In genomic region chr20:44733341-44734069, GRCh38 we compare ENCODE assay signal across 1 cellular context.
TF ChIP-seq lines count a peak whose summit lies in the region.

No MANE protein-coding gene starts in this region.

TF ChIP-seq in HepG2, 621 proteins besides CTCF, POLR2A, EP300 and RAD21 (continued from another document and continues in another):
- TF ChIP-seq E2F2 (CRISPR knock-in tag; IDR thresholded peaks at IDR 0.05; ENCODE audit: borderline replicate concordance) (no peak), NR3C1 (CRISPR knock-in tag; IDR thresholded peaks at IDR 0.05) (no peak), ZBTB40 (IDR thresholded peaks at IDR 0.05) (no peak), ZBTB40 (CRISPR knock-in tag; IDR thresholded peaks at IDR 0.05) (no peak), ZKSCAN8 (CRISPR knock-in tag; IDR thresholded peaks at IDR 0.05; ENCODE audit: borderline replicate concordance) (no peak), ZNF670 (CRISPR knock-in tag; IDR thresholded peaks at IDR 0.05; ENCODE audit: borderline replicate concordance) (no peak), POGZ (CRISPR knock-in tag; IDR thresholded peaks at IDR 0.05) (no peak), XRCC5 (optimal IDR thresholded peaks at IDR 0.05; ENCODE audit: low read length) (peak; percentile 85), ZNF280B (CRISPR knock-in tag; IDR thresholded peaks at IDR 0.05; ENCODE audit: borderline replicate concordance) (0 out of 2 replicates have a peak, but pooled peaks have one; percentile 41), ZNF225 (CRISPR knock-in tag; IDR thresholded peaks at IDR 0.05) (no peak), ETV6 (CRISPR knock-in tag; conservative IDR thresholded peaks at IDR 0.05) (no peak), SALL2 (CRISPR knock-in tag; IDR thresholded peaks at IDR 0.05) (no peak), GZF1 (CRISPR knock-in tag; IDR thresholded peaks at IDR 0.05) (no peak), ZNF724P (CRISPR knock-in tag; IDR thresholded peaks at IDR 0.05; ENCODE audit: borderline replicate concordance) (no peak), ZNF563 (CRISPR knock-in tag; IDR thresholded peaks at IDR 0.05) (no peak), RNF2 (conservative IDR thresholded peaks at IDR 0.05; ENCODE audit: low read depth) (no peak), ZFAT (CRISPR knock-in tag; conservative IDR thresholded peaks at IDR 0.05) (no peak), SIN3A (IDR thresholded peaks at IDR 0.05; ENCODE audit: borderline replicate concordance, low read depth, low read length) (no peak), ZNF788 (CRISPR knock-in tag; IDR thresholded peaks at IDR 0.05; ENCODE audit: borderline replicate concordance) (0 out of 2 replicates have a peak, but pooled peaks have one; percentile 27), STAT5B (CRISPR knock-in tag; IDR thresholded peaks at IDR 0.05) (no peak), SP140L (CRISPR knock-in tag; IDR thresholded peaks at IDR 0.05; ENCODE audit: borderline replicate concordance) (no peak), ATAD3A (CRISPR knock-in tag; IDR thresholded peaks at IDR 0.05) (no peak), RORA (CRISPR knock-in tag; IDR thresholded peaks at IDR 0.05) (no peak), ZNF329 (CRISPR knock-in tag; IDR thresholded peaks at IDR 0.05; ENCODE audit: low read depth) (no peak), NPAS2 (CRISPR knock-in tag; IDR thresholded peaks at IDR 0.05; ENCODE audit: borderline replicate concordance) (no peak), CEBPB (IDR thresholded peaks at IDR 0.05; ENCODE audit: borderline replicate concordance, low read depth, low read length) (no peak), KLF15 (CRISPR knock-in tag; IDR thresholded peaks at IDR 0.05; ENCODE audit: borderline replicate concordance) (no peak), ZSCAN25 (CRISPR knock-in tag; IDR thresholded peaks at IDR 0.05) (no peak), ZNF646 (CRISPR knock-in tag; IDR thresholded peaks at IDR 0.05) (no peak), FOXC1 (CRISPR knock-in tag; IDR thresholded peaks at IDR 0.05; ENCODE audit: borderline replicate concordance) (no peak), PAWR (CRISPR knock-in tag; IDR thresholded peaks at IDR 0.05; ENCODE audit: borderline replicate concordance) (no peak)
- TF ChIP-seq, protein P1, sequence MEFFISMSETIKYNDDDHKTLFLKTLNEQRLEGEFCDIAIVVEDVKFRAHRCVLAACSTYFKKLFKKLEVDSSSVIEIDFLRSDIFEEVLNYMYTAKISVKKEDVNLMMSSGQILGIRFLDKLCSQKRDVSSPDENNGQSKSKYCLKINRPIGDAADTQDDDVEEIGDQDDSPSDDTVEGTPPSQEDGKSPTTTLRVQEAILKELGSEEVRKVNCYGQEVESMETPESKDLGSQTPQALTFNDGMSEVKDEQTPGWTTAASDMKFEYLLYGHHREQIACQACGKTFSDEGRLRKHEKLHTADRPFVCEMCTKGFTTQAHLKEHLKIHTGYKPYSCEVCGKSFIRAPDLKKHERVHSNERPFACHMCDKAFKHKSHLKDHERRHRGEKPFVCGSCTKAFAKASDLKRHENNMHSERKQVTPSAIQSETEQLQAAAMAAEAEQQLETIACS (CRISPR knock-in tag; IDR thresholded peaks at IDR 0.05) = no peak
- TF ChIP-seq, protein P2, sequence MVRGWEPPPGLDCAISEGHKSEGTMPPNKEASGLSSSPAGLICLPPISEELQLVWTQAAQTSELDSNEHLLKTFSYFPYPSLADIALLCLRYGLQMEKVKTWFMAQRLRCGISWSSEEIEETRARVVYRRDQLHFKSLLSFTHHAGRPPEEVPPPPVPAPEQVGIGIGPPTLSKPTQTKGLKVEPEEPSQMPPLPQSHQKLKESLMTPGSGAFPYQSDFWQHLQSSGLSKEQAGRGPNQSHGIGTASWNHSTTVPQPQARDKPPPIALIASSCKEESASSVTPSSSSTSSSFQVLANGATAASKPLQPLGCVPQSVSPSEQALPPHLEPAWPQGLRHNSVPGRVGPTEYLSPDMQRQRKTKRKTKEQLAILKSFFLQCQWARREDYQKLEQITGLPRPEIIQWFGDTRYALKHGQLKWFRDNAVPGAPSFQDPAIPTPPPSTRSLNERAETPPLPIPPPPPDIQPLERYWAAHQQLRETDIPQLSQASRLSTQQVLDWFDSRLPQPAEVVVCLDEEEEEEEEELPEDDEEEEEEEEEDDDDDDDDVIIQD (CRISPR knock-in tag; IDR thresholded peaks at IDR 0.05; ENCODE audit: low read depth) = no peak
- TF ChIP-seq, protein P3, sequence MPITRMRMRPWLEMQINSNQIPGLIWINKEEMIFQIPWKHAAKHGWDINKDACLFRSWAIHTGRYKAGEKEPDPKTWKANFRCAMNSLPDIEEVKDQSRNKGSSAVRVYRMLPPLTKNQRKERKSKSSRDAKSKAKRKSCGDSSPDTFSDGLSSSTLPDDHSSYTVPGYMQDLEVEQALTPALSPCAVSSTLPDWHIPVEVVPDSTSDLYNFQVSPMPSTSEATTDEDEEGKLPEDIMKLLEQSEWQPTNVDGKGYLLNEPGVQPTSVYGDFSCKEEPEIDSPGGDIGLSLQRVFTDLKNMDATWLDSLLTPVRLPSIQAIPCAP (CRISPR knock-in tag; IDR thresholded peaks at IDR 0.05; ENCODE audit: low read depth) = no peak
- TF ChIP-seq, protein P4, sequence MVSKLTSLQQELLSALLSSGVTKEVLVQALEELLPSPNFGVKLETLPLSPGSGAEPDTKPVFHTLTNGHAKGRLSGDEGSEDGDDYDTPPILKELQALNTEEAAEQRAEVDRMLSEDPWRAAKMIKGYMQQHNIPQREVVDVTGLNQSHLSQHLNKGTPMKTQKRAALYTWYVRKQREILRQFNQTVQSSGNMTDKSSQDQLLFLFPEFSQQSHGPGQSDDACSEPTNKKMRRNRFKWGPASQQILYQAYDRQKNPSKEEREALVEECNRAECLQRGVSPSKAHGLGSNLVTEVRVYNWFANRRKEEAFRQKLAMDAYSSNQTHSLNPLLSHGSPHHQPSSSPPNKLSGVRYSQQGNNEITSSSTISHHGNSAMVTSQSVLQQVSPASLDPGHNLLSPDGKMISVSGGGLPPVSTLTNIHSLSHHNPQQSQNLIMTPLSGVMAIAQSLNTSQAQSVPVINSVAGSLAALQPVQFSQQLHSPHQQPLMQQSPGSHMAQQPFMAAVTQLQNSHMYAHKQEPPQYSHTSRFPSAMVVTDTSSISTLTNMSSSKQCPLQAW (CRISPR knock-in tag; IDR thresholded peaks at IDR 0.05) = 0 out of 2 replicates have a peak, but pooled peaks have one; percentile 31
